In genomic region chr13:101423872-101424271, GRCh38 we compare ENCODE assay signal across 15 cellular contexts. TPM values are rescaled to one million over a fixed set of nuclear protein-coding genes. Genes with fewer than 3 reads are reported as not detected.
"Had no signal": no experiment of that assay in that cellular context is flagged by ENCODE, and none has a peak within 500 bp of the region (broad histone marks: within the 10 kb centered on the region; RNA-seq: fewer than 3 reads in every experiment).

No MANE protein-coding gene starts in this region.

- H3K4me1 ChIP-seq: colonic mucosa, pancreas, transverse colon had no signal

- H3K36me3 ChIP-seq: cardiac muscle cell, colonic mucosa, pancreas, transverse colon had no signal

- DNase-seq: activated CD4-positive, alpha-beta T cell treated with anti-CD3 and anti-CD28 coated beads for 4 hours; activated CD8-positive, alpha-beta T cell treated with anti-CD3 and anti-CD28 coated beads for 36 hours; activated naive CD4-positive, alpha-beta T cell treated with Interleukin-2 at 50 U/mL for 16 hours; colonic mucosa; effector CD4-positive, alpha-beta T cell; immature natural killer cell; naive B cell; pancreas; SIG-M5; stimulated activated naive B cell treated with anti-CD40 and anti-IgM and Interleukin-4, amounts not matched to agents 10 μg/mL and 1 μg/mL and 100 μg/mL, for 72 hours; T-helper 2 cell; transverse colon had no signal

- H3K9me3 ChIP-seq: colonic mucosa, pancreas, transverse colon had no signal

- H3K27me3 ChIP-seq: cardiac muscle cell, colonic mucosa, pancreas had no signal

- H3K27ac Mint-ChIP-seq: activated CD8-positive, alpha-beta T cell treated with anti-CD3 and anti-CD28 coated beads for 36 hours; activated T-helper 1 cell treated with anti-CD3 and anti-CD28 coated beads, Interleukin-12 subunit alpha, Interleukin-12 subunit beta, Interleukin-2, Interleukin-4 antibody, amounts not matched to agents 30 ng/mL and 10 ng/mL and 1 ng/mL, durations not matched to agents 14 hours and 24 hours and 36 hours; immature natural killer cell; naive B cell; stimulated activated naive B cell treated with anti-CD40 and anti-IgM and Interleukin-4, amounts not matched to agents 10 μg/mL and 1 μg/mL and 100 μg/mL, for 72 hours had no signal

- ATAC-seq: activated CD8-positive, alpha-beta T cell treated with anti-CD3 and anti-CD28 coated beads for 36 hours; stimulated activated naive B cell treated with anti-CD40 and anti-IgM and Interleukin-4, amounts not matched to agents 10 μg/mL and 1 μg/mL and 100 μg/mL, for 72 hours had no signal

- H3K4me3 ChIP-seq: cardiac muscle cell, colonic mucosa, pancreas, transverse colon had no signal

- H3K36me3 Mint-ChIP-seq: naive B cell; stimulated activated naive B cell treated with anti-CD40 and anti-IgM and Interleukin-4, amounts not matched to agents 10 μg/mL and 1 μg/mL and 100 μg/mL, for 72 hours had no signal

- H3K27ac ChIP-seq: cardiac muscle cell, colonic mucosa, pancreas, transverse colon had no signal

- H3K9me3 Mint-ChIP-seq: activated CD8-positive, alpha-beta T cell treated with anti-CD3 and anti-CD28 coated beads for 36 hours; activated T-helper 1 cell treated with anti-CD3 and anti-CD28 coated beads, Interleukin-12 subunit alpha, Interleukin-12 subunit beta, Interleukin-2, Interleukin-4 antibody, amounts not matched to agents 30 ng/mL and 10 ng/mL and 1 ng/mL, durations not matched to agents 14 hours and 24 hours and 36 hours had no signal

- H3K4me1 Mint-ChIP-seq: immature natural killer cell; naive B cell; stimulated activated naive B cell treated with anti-CD40 and anti-IgM and Interleukin-4, amounts not matched to agents 10 μg/mL and 1 μg/mL and 100 μg/mL, for 72 hours had no signal

- H3K4me3 Mint-ChIP-seq: activated CD8-positive, alpha-beta T cell treated with anti-CD3 and anti-CD28 coated beads for 36 hours; activated T-helper 1 cell treated with anti-CD3 and anti-CD28 coated beads, Interleukin-12 subunit alpha, Interleukin-12 subunit beta, Interleukin-2, Interleukin-4 antibody, amounts not matched to agents 30 ng/mL and 10 ng/mL and 1 ng/mL, durations not matched to agents 14 hours and 24 hours and 36 hours; immature natural killer cell; naive B cell; stimulated activated naive B cell treated with anti-CD40 and anti-IgM and Interleukin-4, amounts not matched to agents 10 μg/mL and 1 μg/mL and 100 μg/mL, for 72 hours had no signal

RNA-seq across cellular contexts. Expression of gene NALCN, which starts 7.6 kb away (rescaled TPM):
- total RNA-seq: activated CD8-positive, alpha-beta T cell treated with anti-CD3 and anti-CD28 coated beads for 36 hours; activated T-helper 1 cell treated with anti-CD3 and anti-CD28 coated beads, Interleukin-12 subunit alpha, Interleukin-12 subunit beta, Interleukin-2, Interleukin-4 antibody, amounts not matched to agents 30 ng/mL and 10 ng/mL and 1 ng/mL, durations not matched to agents 14 hours and 24 hours and 36 hours; cardiac muscle cell; mononuclear cell had no signal
- polyA plus RNA-seq: cardiac muscle cell, immature natural killer cell had no signal

RNA-seq across cellular contexts. Expression of gene ITGBL1, which starts 28.6 kb away (rescaled TPM):
- total RNA-seq: activated CD8-positive, alpha-beta T cell treated with anti-CD3 and anti-CD28 coated beads for 36 hours; activated T-helper 1 cell treated with anti-CD3 and anti-CD28 coated beads, Interleukin-12 subunit alpha, Interleukin-12 subunit beta, Interleukin-2, Interleukin-4 antibody, amounts not matched to agents 30 ng/mL and 10 ng/mL and 1 ng/mL, durations not matched to agents 14 hours and 24 hours and 36 hours; cardiac muscle cell; mononuclear cell had no signal
- polyA plus RNA-seq: cardiac muscle cell, immature natural killer cell had no signal
